In genomic region chr20:3801846-3802245, GRCh38 we compare ENCODE assay signal across 1 cellular context.
TF ChIP-seq lines count a peak whose summit lies in the region.

No MANE protein-coding gene starts in this region.

TF ChIP-seq in SK-N-SH, 30 proteins besides CTCF, POLR2A, EP300 and RAD21:
- TF ChIP-seq ELF1 (IDR thresholded peaks at IDR 0.05) (no peak), RFX5 (IDR thresholded peaks at IDR 0.05; ENCODE audit: low read length) (no peak)
